Comparison of ENCODE assay signal across 8 cellular contexts in genomic region chr14:99601301-99601945, GRCh38. TPM values are rescaled to one million over a fixed set of nuclear protein-coding genes. Genes with fewer than 3 reads are reported as not detected.
DNase-seq lines count a peak whose midpoint lies in the region; ATAC-seq and TF ChIP-seq lines count a peak whose summit lies in the region.

No MANE protein-coding gene starts in this region.

- 43 to 46% methylated on average over 9 of the region's 9 CpGs for WGBS in heart right ventricle, 2 donors

- no peaks in the 10 kb centered on the region for H3K9me3 Mint-ChIP-seq in central memory CD8-positive, alpha-beta T cell

- no peak for TF ChIP-seq CTCF in heart right ventricle (IDR thresholded peaks at IDR 0.05)
- TF ChIP-seq CTCF in mucosa of descending colon (IDR thresholded peaks at IDR 0.05), result no peak
- no peak for TF ChIP-seq CTCF in vagina (IDR thresholded peaks at IDR 0.05)

- no peaks in the 10 kb centered on the region for H3K27me3 Mint-ChIP-seq in central memory CD8-positive, alpha-beta T cell

- DNase-seq in heart right ventricle (no peak), left ventricle myocardium superior (no peak), mucosa of descending colon (peak in 1 of 3 donors; percentile 60), vagina (ENCODE audit: extremely low spot score in 2 of 2) (no peak), NCI-H69 (lab: John Stamatoyannopoulos, UW) (no peak)
- no peak for DNase-seq in central memory CD8-positive, alpha-beta T cell (ENCODE audit: low spot score in 2 of 2)
- DNase-seq in activated CD4-positive, alpha-beta T cell treated with anti-CD3 and anti-CD28 coated beads, Interleukin-2, amount 50 U/mL, for 1 hour, result no peak

- H3K4me1 ChIP-seq in heart right ventricle (peaks cover 33 to 86% (median 71%) of the 10 kb centered on the region in 9 donors), mucosa of descending colon (ENCODE audit: low read depth) (peaks cover 67% of the 10 kb centered on the region), vagina (peaks cover 67% of the 10 kb centered on the region)

- no peaks in the 10 kb centered on the region for H3K36me3 ChIP-seq in heart right ventricle
- no peaks in the 10 kb centered on the region for H3K36me3 ChIP-seq in mucosa of descending colon (ENCODE audit: low read depth)
- H3K36me3 ChIP-seq in vagina, result no peaks in the 10 kb centered on the region

- H3K27me3 ChIP-seq in heart right ventricle (peaks cover 0 to 39% (median 0%) of the 10 kb centered on the region in 7 donors), vagina (no peaks in the 10 kb centered on the region)

- H3K27ac ChIP-seq in heart right ventricle, result peak overlapping the region in 9 of 10 donors; percentile 59 to 79 (median 73)
- peak overlapping the region; percentile 43 for H3K27ac ChIP-seq in vagina

- ATAC-seq in heart right ventricle, result no peak
- no peak for ATAC-seq in left ventricle myocardium superior
- ATAC-seq in central memory CD8-positive, alpha-beta T cell (replicated peaks; ENCODE audit: extremely low read depth, poor library complexity, severe bottlenecking), result no peak
- no peak for ATAC-seq in mucosa of descending colon
- ATAC-seq in HG03342 (IDR thresholded peaks at IDR 0.05; ENCODE audit: unreplicated experiment), result no peak

- peak overlapping the region; percentile 62 for H3K4me3 Mint-ChIP-seq in central memory CD8-positive, alpha-beta T cell

- peak overlapping the region; percentile 75 for H3K27ac Mint-ChIP-seq in central memory CD8-positive, alpha-beta T cell (ENCODE audit: low read depth)

- H3K9me3 ChIP-seq in heart right ventricle (no peaks in the 10 kb centered on the region), mucosa of descending colon (no peaks in the 10 kb centered on the region), vagina (no peaks in the 10 kb centered on the region)

- H3K4me1 Mint-ChIP-seq in central memory CD8-positive, alpha-beta T cell, result peaks cover 38% of the 10 kb centered on the region

- TF ChIP-seq POLR2A in vagina (IDR thresholded peaks at IDR 0.05), result no peak

- peaks cover 7% of the 10 kb centered on the region for H3K36me3 Mint-ChIP-seq in central memory CD8-positive, alpha-beta T cell (ENCODE audit: insufficient read depth)

- intact Hi-C loops in heart right ventricle (cut with DNase I) (loop anchor here in 6 of 10 donors (5.0 kb wide), 3 partner anchors 34 to 64 kb away; no protein-coding TSS in a partner anchor), left ventricle myocardium superior (cut with micrococcal nuclease) (no loop called here), mucosa of descending colon (cut with DNase I, micrococcal nuclease) (no loop called here), vagina (cut with DNase I) (loop anchor here (5.0 kb wide), 1 partner anchor 39 kb away; no protein-coding TSS in a partner anchor)

- peak overlapping the region in 9 of 10 donors; percentile 41 to 88 (median 61) for H3K4me3 ChIP-seq in heart right ventricle
- peak overlapping the region; percentile 32 for H3K4me3 ChIP-seq in mucosa of descending colon
- peak overlapping the region; percentile 52 to 83 for H3K4me3 ChIP-seq in vagina

RNA-seq across cellular contexts. Expression of gene CCDC85C, which starts 2.6 kb away (rescaled TPM):
- total RNA-seq in heart right ventricle, result 10 to 100 TPM; 28.7 to 50.2 (median 32.1) TPM
- 10 to 100 TPM in 1 of 2 donors, 1 to 10 TPM in 1; 9.0 to 23.8 TPM for polyA plus RNA-seq in heart right ventricle
- 49.3 TPM for total RNA-seq in left ventricle myocardium superior
- 100 to 1,000 TPM in 1 of 3 donors, 10 to 100 TPM in 2; 66.2 to 102 (median 66.2) TPM for total RNA-seq in mucosa of descending colon
- 6.9 TPM for total RNA-seq in vagina

RNA-seq across cellular contexts. Expression of gene HHIPL1, which starts 43.5 kb away (rescaled TPM):
- total RNA-seq in heart right ventricle, result 1 to 10 TPM in 6 of 10 donors, under 1 TPM in 4; 0.81 to 2.2 (median 1.4) TPM
- under 1 TPM; 0.55 to 0.59 TPM for polyA plus RNA-seq in heart right ventricle
- 1.5 TPM for total RNA-seq in left ventricle myocardium superior
- total RNA-seq in mucosa of descending colon, result 1 to 10 TPM in 2 of 3 donors, under 1 TPM in 1; 0.26 to 3.2 (median 1.1) TPM
- total RNA-seq in vagina, result 5.9 TPM

Comparison
In these comparisons a context has a peak if more than half of its experiments do, and no peak if none do; other contexts are left out.
1. intact Hi-C loops: an anchor here in heart right ventricle (5.0 kb wide) and vagina (5.0 kb wide); none called in left ventricle myocardium superior and mucosa of descending colon.